Comparison of ENCODE assay signal across 8 cellular contexts in genomic region chr2:20350105-20350712, GRCh38. TPM values are rescaled to one million over a fixed set of nuclear protein-coding genes. Genes with fewer than 3 reads are reported as not detected.
DNase-seq lines count a peak whose midpoint lies in the region; ATAC-seq and TF ChIP-seq lines count a peak whose summit lies in the region.

No MANE protein-coding gene starts in this region.

- ATAC-seq in GM18861 (IDR thresholded peaks at IDR 0.05; ENCODE audit: unreplicated experiment) (peak; percentile 11), HG03066 (IDR thresholded peaks at IDR 0.05; ENCODE audit: low read depth, unreplicated experiment) (peak; percentile 32)

- H4K20me1 ChIP-seq in neural cell (ENCODE audit: insufficient read depth), result peaks cover 28% of the 10 kb centered on the region

- peak overlapping the region; percentile 95 for H3K27ac ChIP-seq in neural cell (ENCODE audit: low read length)
- H3K27ac ChIP-seq in stomach smooth muscle (ENCODE audit: low read length), result peak overlapping the region; percentile 88

- H3K9me3 ChIP-seq in neural cell (ENCODE audit: low read length) (no peaks in the 10 kb centered on the region), stomach smooth muscle (ENCODE audit: control insufficient read depth in 2 of 2, low read length in 2 of 2) (no peaks in the 10 kb centered on the region)

- TF ChIP-seq RAD21 in neural cell (conservative IDR thresholded peaks at IDR 0.05), result no peak

- peak overlapping the region; percentile 78 for H2AFZ ChIP-seq in neural cell (ENCODE audit: low read depth, low read length)

- peaks cover 49% of the 10 kb centered on the region for H3K79me2 ChIP-seq in neural cell (replicated peaks; ENCODE audit: insufficient read depth, low read length)

- DNase-seq in AG08396 (ENCODE audit: low spot score), result peak; percentile 52
- peak; percentile 47 for DNase-seq in NOMO-1 treated with DMSO at 0.1 percent for 48 hours (lab: John Stamatoyannopoulos, UW; ENCODE audit: unreplicated experiment)
- peak; percentile 84 to 85 for DNase-seq in activated T-cell treated with anti-CD3 and anti-CD28 coated beads, Interleukin-2, amount 50 U/mL, for 48 hours
- DNase-seq in fibroblast of pulmonary artery (ENCODE audit: low read depth), result no peak

- H3F3A ChIP-seq in neural cell (ENCODE audit: insufficient read depth, low read length, poor library complexity, severe bottlenecking), result peaks cover 8% of the 10 kb centered on the region

- TF ChIP-seq EP300 in neural cell (conservative IDR thresholded peaks at IDR 0.05; ENCODE audit: poor library complexity, severe bottlenecking), result no peak

- H3K4me3 ChIP-seq in fibroblast of pulmonary artery (replicated peaks; ENCODE audit: low read depth, low read length), result peak overlapping the region; percentile 64
- H3K4me3 ChIP-seq in neural cell (ENCODE audit: low read length), result peak overlapping the region; percentile 89
- peak overlapping the region; percentile 82 for H3K4me3 ChIP-seq in stomach smooth muscle (ENCODE audit: low read length in 2 of 2)

- H3K27me3 ChIP-seq in neural cell (ENCODE audit: insufficient read depth, low read depth, low read length) (no peaks in the 10 kb centered on the region), stomach smooth muscle (ENCODE audit: control insufficient read depth in 1 of 2, insufficient read depth in 2 of 2, low read length in 2 of 2) (no peaks in the 10 kb centered on the region)

- H3K9ac ChIP-seq in neural cell (ENCODE audit: low read length), result peak overlapping the region; percentile 98
- H3K9ac ChIP-seq in stomach smooth muscle (ENCODE audit: low read length in 2 of 2), result peak overlapping the region; percentile 84 to 85

- peak overlapping the region; percentile 90 for H3K4me2 ChIP-seq in neural cell (ENCODE audit: low read length)

- H3K36me3 ChIP-seq in neural cell (ENCODE audit: insufficient read depth, low read length) (no peaks in the 10 kb centered on the region), stomach smooth muscle (ENCODE audit: control insufficient read depth in 2 of 2, insufficient read depth in 2 of 2, low read length in 2 of 2) (no peaks in the 10 kb centered on the region)

- H3K9me2 ChIP-seq in neural cell (ENCODE audit: insufficient read depth, low read length), result no peaks in the 10 kb centered on the region

- TF ChIP-seq CTCF in fibroblast of pulmonary artery (IDR thresholded peaks at IDR 0.05; ENCODE audit: low read length, missing control alignments), result no peak
- TF ChIP-seq CTCF in neural cell (IDR thresholded peaks at IDR 0.05; ENCODE audit: poor library complexity, severe bottlenecking), result no peak

- H3K4me1 ChIP-seq in stomach smooth muscle (ENCODE audit: control insufficient read depth, insufficient read depth, low read length), result peaks cover 29% of the 10 kb centered on the region

TF ChIP-seq in neural cell, 6 proteins besides CTCF, POLR2A, EP300 and RAD21:
- TF ChIP-seq REST (IDR thresholded peaks at IDR 0.05; ENCODE audit: borderline replicate concordance), result no peak
- peak; percentile 74 for TF ChIP-seq MXI1 (conservative IDR thresholded peaks at IDR 0.05; ENCODE audit: poor library complexity, severe bottlenecking)
- TF ChIP-seq SMC3 (conservative IDR thresholded peaks at IDR 0.05; ENCODE audit: poor library complexity), result peak; percentile 21
- TF ChIP-seq EZH2 (IDR thresholded peaks at IDR 0.05; ENCODE audit: borderline replicate concordance, insufficient read depth, low read length, poor library complexity, severe bottlenecking), result no peak
- no peak for TF ChIP-seq POLR2AphosphoS5 (IDR thresholded peaks at IDR 0.05)
- no peak for TF ChIP-seq TAF1 (IDR thresholded peaks at IDR 0.05; ENCODE audit: low read depth)

RNA-seq across cellular contexts. Expression of gene PUM2, which starts 0.4 kb away (rescaled TPM):
- 36.1 and 37.0 TPM in 2 replicates for polyA plus RNA-seq in neural cell
- polyA minus RNA-seq in neural cell, result 179 and 214 TPM in 2 replicates
